In the genomic region with DNA sequence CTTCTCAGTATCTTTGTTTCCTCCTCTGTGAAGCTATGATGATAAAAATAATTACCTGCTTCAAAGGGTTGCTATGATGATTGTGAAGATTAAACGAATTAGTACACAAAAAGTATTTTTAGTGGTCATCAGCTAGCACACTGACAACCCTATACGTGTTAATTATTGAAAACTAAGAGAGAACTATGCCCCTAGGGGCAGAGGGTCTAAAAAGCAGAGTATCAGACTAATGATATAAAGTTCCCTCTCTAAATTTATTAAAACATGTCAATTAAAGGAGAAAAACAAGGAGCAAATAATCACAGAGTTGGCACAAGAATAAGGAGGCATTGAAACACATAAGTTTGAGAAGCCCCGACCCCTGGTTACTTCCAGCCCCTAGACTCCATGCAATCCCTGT, we compare ENCODE assay signal across 18 cellular contexts.
"Had no signal": no experiment of that assay in that cellular context is flagged by ENCODE, and none has a peak within 500 bp of the region (broad histone marks: within the 10 kb centered on the region; RNA-seq: fewer than 3 reads in every experiment).

No MANE protein-coding gene starts in this region.

- H3K27ac Mint-ChIP-seq: naive thymus-derived CD4-positive, alpha-beta T cell had no signal

- H3K36me3 Mint-ChIP-seq: naive thymus-derived CD4-positive, alpha-beta T cell had no signal

- ATAC-seq: esophagus mucosa; heart left ventricle; naive thymus-derived CD4-positive, alpha-beta T cell had no signal

- DNase-seq: cortex of kidney; dorsolateral prefrontal cortex; effector CD8-positive, alpha-beta T cell; heart left ventricle; hypothalamus; kidney glomerular epithelial cell; mammary epithelial cell; naive thymus-derived CD4-positive, alpha-beta T cell; posterior cingulate gyrus; sigmoid colon; small intestine; stimulated activated CD4-positive, alpha-beta T cell treated with anti-CD3 and anti-CD28 coated beads, Interleukin-12 subunit alpha, Interleukin-12 subunit beta, amount 100 ng/mL, for 4 hours; stimulated activated naive CD4-positive, alpha-beta T cell; stomach; trophoblast cell; uterus had no signal

- H3K9me3 ChIP-seq: heart left ventricle, right atrium auricular region, sigmoid colon, stomach, uterus had no signal

- H3K27ac ChIP-seq: dorsolateral prefrontal cortex, heart left ventricle, right atrium auricular region, sigmoid colon, uterus had no signal

- H3K36me3 ChIP-seq: heart left ventricle, right atrium auricular region, sigmoid colon, stomach, uterus had no signal

- H3K4me3 ChIP-seq: dorsolateral prefrontal cortex, heart left ventricle, right atrium auricular region, sigmoid colon, stomach, uterus had no signal

- H3K4me1 ChIP-seq: uterus had no signal

- H3K4me3 Mint-ChIP-seq: naive thymus-derived CD4-positive, alpha-beta T cell had no signal

- H3K27me3 ChIP-seq: dorsolateral prefrontal cortex, heart left ventricle, right atrium auricular region, sigmoid colon, stomach, uterus had no signal

- H3K9me3 Mint-ChIP-seq: naive thymus-derived CD4-positive, alpha-beta T cell had no signal
